Comparison of ENCODE assay signal across 12 cellular contexts in genomic region chr2:227545990-227546389, GRCh38. TPM values are rescaled to one million over a fixed set of nuclear protein-coding genes. Genes with fewer than 3 reads are reported as not detected.
DNase-seq lines count a peak whose midpoint lies in the region; ATAC-seq and TF ChIP-seq lines count a peak whose summit lies in the region.
"Had no signal": no experiment of that assay in that cellular context is flagged by ENCODE, and none has a peak within 500 bp of the region (broad histone marks: within the 10 kb centered on the region; RNA-seq: fewer than 3 reads in every experiment).

No MANE protein-coding gene starts in this region.

- peaks cover 35% of the 10 kb centered on the region for H3K36me3 ChIP-seq in OCI-LY7 (ENCODE audit: insufficient read depth, low read length)

- H3K27me3 Mint-ChIP-seq in natural killer cell treated with Interleukin-12 subunit alpha and Interleukin-12 subunit beta and Interleukin-15 and Interleukin-18, amount 100 ng/mL, for 72 hours: no peaks in the 10 kb centered on the region
- H3K27me3 Mint-ChIP-seq: IgD-negative memory B cell had no signal

- H3K9me3 Mint-ChIP-seq in natural killer cell treated with Interleukin-12 subunit alpha and Interleukin-12 subunit beta and Interleukin-15 and Interleukin-18, amount 100 ng/mL, for 72 hours: peaks cover 2% of the 10 kb centered on the region

- in situ Hi-C loops in ACHN (cut with HindIII; ENCODE audit: low pct_ligation_motif_present, low pct_unique_long_range_greater_than_20kb, low sequenced_read_pairs): no loop called here

- no peaks in the 10 kb centered on the region for H3K9me3 ChIP-seq in OCI-LY7 (ENCODE audit: low read length)

- ATAC-seq in natural killer cell treated with Interleukin-12 subunit alpha and Interleukin-12 subunit beta and Interleukin-15 and Interleukin-18, amount 100 ng/mL, for 72 hours: no peak
- ATAC-seq in HG03439 (IDR thresholded peaks at IDR 0.05; ENCODE audit: unreplicated experiment) (no peak), GM18517 (IDR thresholded peaks at IDR 0.05; ENCODE audit: unreplicated experiment) (no peak)

- intact Hi-C loops in OCI-LY7 (cut with micrococcal nuclease; ENCODE audit: unreplicated experiment): no loop called here

- H2AFZ ChIP-seq in OCI-LY7 (ENCODE audit: low read length): no peak overlapping the region

- CTCF ChIA-PET in OCI-LY7 (lab: Charles Lee; ENCODE audit: unreplicated experiment): interaction anchor here (0.6 kb wide), 1 partner anchor 65 kb away, joined by 3 read pairs; no protein-coding TSS in a partner anchor

- POLR2A ChIA-PET in OCI-LY7 (lab: Charles Lee): interaction anchor here (1.5 kb wide), 1 partner anchor 12 kb away, joined by 4 read pairs; no protein-coding TSS in a partner anchor

- peaks cover 44% of the 10 kb centered on the region for H3K36me3 Mint-ChIP-seq in natural killer cell treated with Interleukin-12 subunit alpha and Interleukin-12 subunit beta and Interleukin-15 and Interleukin-18, amount 100 ng/mL, for 72 hours

- no peak overlapping the region for H3K27ac ChIP-seq in OCI-LY7 (ENCODE audit: low read depth, low read length, poor library complexity, severe bottlenecking)
- H3K27ac ChIP-seq: tibial nerve, WERI-Rb-1 had no signal

- peaks cover 12 to 22% of the 10 kb centered on the region in 2 donors for H3K4me1 Mint-ChIP-seq in natural killer cell treated with Interleukin-12 subunit alpha and Interleukin-12 subunit beta and Interleukin-15 and Interleukin-18, amount 100 ng/mL, for 72 hours (ENCODE audit: low read depth in 2 of 2)

- DNase-seq in ACHN: peak; percentile 33
- peak; percentile 41 for DNase-seq in ELR (ENCODE audit: low read depth)
- peak; percentile 16 for DNase-seq in OCI-LY7 (ENCODE audit: low spot score)
- no peak for DNase-seq in epithelial cell of proximal tubule (ENCODE audit: low read depth)
- DNase-seq in natural killer cell treated with Interleukin-12 subunit alpha and Interleukin-12 subunit beta and Interleukin-15 and Interleukin-18, amount 100 ng/mL, for 72 hours (ENCODE audit: low spot score): no peak
- DNase-seq in NCI-H187 (lab: John Stamatoyannopoulos, UW): no peak
- DNase-seq: glutamatergic neuron, WERI-Rb-1 had no signal

- no peak overlapping the region for H3K4me3 Mint-ChIP-seq in natural killer cell treated with Interleukin-12 subunit alpha and Interleukin-12 subunit beta and Interleukin-15 and Interleukin-18, amount 100 ng/mL, for 72 hours
- H3K4me3 Mint-ChIP-seq: IgD-negative memory B cell had no signal

- BruUV-seq in OCI-LY7 (replicated peaks; lab: Mats Ljungman, UMichigan): no TSS peak

- no peaks in the 10 kb centered on the region for H3K9me2 ChIP-seq in OCI-LY7 (ENCODE audit: insufficient read depth, low read length)

- H3K4me3 ChIP-seq in OCI-LY7 (ENCODE audit: low read depth, low read length, poor library complexity, severe bottlenecking) (no peak overlapping the region), epithelial cell of proximal tubule (ENCODE audit: low read depth, low read length) (no peak overlapping the region)
- H3K4me3 ChIP-seq: tibial nerve had no signal

- no peaks in the 10 kb centered on the region for H4K20me1 ChIP-seq in OCI-LY7 (ENCODE audit: insufficient read depth, low read length)

- no peak overlapping the region for H3K4me2 ChIP-seq in OCI-LY7 (ENCODE audit: low read length)

- no peak overlapping the region for H3K27ac Mint-ChIP-seq in natural killer cell treated with Interleukin-12 subunit alpha and Interleukin-12 subunit beta and Interleukin-15 and Interleukin-18, amount 100 ng/mL, for 72 hours

- no peaks in the 10 kb centered on the region for H3K79me2 ChIP-seq in OCI-LY7 (ENCODE audit: insufficient read depth, low read depth, low read length)

- TF ChIP-seq CTCF in OCI-LY7 (conservative IDR thresholded peaks at IDR 0.05; ENCODE audit: low read length) (peak; percentile 53; the same call in 1 of the 2 replicates), epithelial cell of proximal tubule (conservative IDR thresholded peaks at IDR 0.05; ENCODE audit: low read depth, low read length) (peak; percentile 42)

- no peaks in the 10 kb centered on the region for H3K4me1 ChIP-seq in OCI-LY7 (ENCODE audit: insufficient read depth, low read length, poor library complexity, severe bottlenecking)
- H3K4me1 ChIP-seq: tibial nerve had no signal

RNA-seq across cellular contexts. Expression of gene SCYGR2, which starts 52.7 kb away (rescaled TPM):
- total RNA-seq in OCI-LY7 (2014; rRNA removed; shearing (Covaris generic)): not detected in 2 replicates
- not detected in 2 replicates for total RNA-seq in OCI-LY7 (2022)
- not detected in 2 replicates for total RNA-seq in epithelial cell of proximal tubule
- not detected for total RNA-seq in natural killer cell treated with Interleukin-12 subunit alpha and Interleukin-12 subunit beta and Interleukin-15 and Interleukin-18, amount 100 ng/mL, for 72 hours
- total RNA-seq: tibial nerve had no signal

Comparison
In these comparisons a context has a peak if more than half of its experiments do, and no peak if none do; other contexts are left out.
1. DNase-seq: peak in ACHN (single experiment), ELR (single experiment) and OCI-LY7 (single experiment); none in epithelial cell of proximal tubule (single experiment), natural killer cell treated with Interleukin-12 subunit alpha and Interleukin-12 subunit beta and Interleukin-15 and Interleukin-18, amount 100 ng/mL, for 72 hours (single experiment) and NCI-H187 (0 of 2).